8 cellular contexts compared by ENCODE assay signal in the genomic region with DNA sequence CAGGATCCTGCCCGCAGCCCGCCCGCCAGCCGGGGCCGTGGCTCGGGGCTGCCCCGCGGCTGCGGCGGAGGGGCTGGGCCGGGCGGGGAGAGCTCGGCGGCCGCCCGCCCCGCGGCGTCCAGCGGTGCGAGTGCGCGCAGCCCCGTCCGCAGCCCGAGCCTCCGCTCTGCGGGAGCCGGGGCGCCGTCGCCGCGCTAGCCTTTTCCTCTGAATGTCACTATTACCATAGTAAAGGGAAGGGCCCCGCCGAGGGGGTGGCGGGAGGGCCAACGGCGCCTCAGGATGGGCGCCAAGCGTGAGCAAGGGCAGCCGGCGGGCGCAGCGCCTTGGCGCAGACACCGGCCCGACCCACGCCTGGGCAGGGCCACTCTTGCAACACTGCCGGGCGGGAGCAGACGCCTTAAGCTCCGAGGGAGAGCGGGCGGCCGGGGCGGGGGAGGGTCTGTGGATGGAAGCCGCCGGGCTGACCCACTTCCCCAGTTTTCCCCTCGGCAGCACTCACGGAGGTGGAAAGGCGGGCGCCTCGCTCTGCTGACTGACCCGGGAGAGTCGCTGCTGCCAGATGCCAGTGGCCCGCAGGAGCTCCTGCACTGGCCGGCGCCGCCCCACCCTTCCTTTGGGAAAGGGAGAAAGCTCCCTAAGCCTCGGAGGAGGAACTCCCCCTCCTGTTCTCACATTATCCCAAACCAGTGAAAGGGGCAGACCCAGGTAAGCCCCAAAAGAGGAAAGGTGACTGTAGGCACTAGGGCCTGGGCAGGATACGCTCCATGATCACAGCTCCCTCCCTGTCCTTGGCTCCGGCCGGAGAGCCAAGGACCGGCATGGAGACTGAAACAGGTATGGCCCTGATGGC.
DNase-seq lines count a peak whose midpoint lies in the region; ATAC-seq lines count a peak whose summit lies in the region.

No MANE protein-coding gene starts in this region.

- peak overlapping the region; percentile 71 for H3K4me3 ChIP-seq in iPS-18c (ENCODE audit: insufficient read depth, low read depth, low read length)
- peak overlapping the region; percentile 50 for H3K4me3 ChIP-seq in skeletal muscle cell (ENCODE audit: low read depth, low read length)

- no peak overlapping the region for H3K27ac Mint-ChIP-seq in immature natural killer cell

- H3K27me3 Mint-ChIP-seq in immature natural killer cell (ENCODE audit: low read depth in 3 of 3) = peaks cover 9 to 23% (median 16%) of the 10 kb centered on the region in 3 donors

- no peak overlapping the region for H3K4me3 Mint-ChIP-seq in immature natural killer cell

- no peaks in the 10 kb centered on the region for H3K9me3 ChIP-seq in iPS-18c (ENCODE audit: control insufficient read depth, insufficient read depth, low read length)

- H3K4me1 Mint-ChIP-seq in immature natural killer cell = no peaks in the 10 kb centered on the region

- ATAC-seq in GM19035 (IDR thresholded peaks at IDR 0.05; ENCODE audit: unreplicated experiment) = no peak

- peaks cover 0 to 3% (median 0%) of the 10 kb centered on the region in 3 donors for H3K36me3 Mint-ChIP-seq in immature natural killer cell

- peaks cover 0 to 18% (median 0%) of the 10 kb centered on the region in 6 donors for H3K9me3 Mint-ChIP-seq in immature natural killer cell

- peak; percentile 5 for DNase-seq in stimulated activated CD4-positive, alpha-beta T cell treated with anti-CD3 and anti-CD28 coated beads, Interleukin-4, amount 100 ng/mL, for 1 hour
- DNase-seq in stimulated activated CD4-positive, alpha-beta T cell treated with anti-CD3 and anti-CD28 coated beads, Interleukin-4, amount 100 ng/mL, for 4 hours = no peak
- DNase-seq in NCI-H526 (lab: John Stamatoyannopoulos, UW) (peak; percentile 1 to 66), brain pericyte (ENCODE audit: low read depth, low spot score) (peak; percentile 1), skeletal muscle cell (ENCODE audit: low read depth) (peak; percentile 12), immature natural killer cell (no peak)

Comparison
In these comparisons a context has a peak if more than half of its experiments do, and no peak if none do; other contexts are left out.
1. DNase-seq: peak in stimulated activated CD4-positive, alpha-beta T cell treated with anti-CD3 and anti-CD28 coated beads, Interleukin-4, amount 100 ng/mL, for 1 hour (single experiment), NCI-H526 (2 of 2), brain pericyte (single experiment) and skeletal muscle cell (single experiment); none in stimulated activated CD4-positive, alpha-beta T cell treated with anti-CD3 and anti-CD28 coated beads, Interleukin-4, amount 100 ng/mL, for 4 hours (0 of 2) and immature natural killer cell (0 of 3).